ENCODE assay signal across 8 cellular contexts in genomic region chr2:88159955-88160415, GRCh38. TPM values are rescaled to one million over a fixed set of nuclear protein-coding genes. Genes with fewer than 3 reads are reported as not detected.
DNase-seq lines count a peak whose midpoint lies in the region; ATAC-seq and TF ChIP-seq lines count a peak whose summit lies in the region.

No MANE protein-coding gene starts in this region.

- DNase-seq in ACHN (peak; percentile 71), MG63 (peak; percentile 12), SKM-1 (lab: John Stamatoyannopoulos, UW; ENCODE audit: unreplicated experiment) (peak; percentile 88), head of caudate nucleus (peak in 41 of 42 donors; percentile 34 to 90 (median 71)), progenitor cell of endocrine pancreas (ENCODE audit: low spot score, unreplicated experiment) (peak; percentile 49), NCI-H187 treated with DMSO at 0.1 percent for 48 hours (lab: John Stamatoyannopoulos, UW) (no peak)
- DNase-seq in activated naive CD8-positive, alpha-beta T cell treated with anti-CD3 and anti-CD28 coated beads, Interleukin-2, amount 50 U/mL, for 16 hours (ENCODE audit: low read depth, low spot score) = peak; percentile 27

- no peak overlapping the region for H3K4me3 ChIP-seq in MG63

- H3K27me3 ChIP-seq in MG63 = no peaks in the 10 kb centered on the region

- no peaks in the 10 kb centered on the region for H3K9me3 ChIP-seq in MG63

- H3K9me3 Mint-ChIP-seq in progenitor cell of endocrine pancreas (ENCODE audit: low read depth) = no peaks in the 10 kb centered on the region

- H3K4me3 Mint-ChIP-seq in progenitor cell of endocrine pancreas (ENCODE audit: low read depth) = no peak overlapping the region

- no peaks in the 10 kb centered on the region for H3K4me1 Mint-ChIP-seq in progenitor cell of endocrine pancreas (ENCODE audit: low read depth)

- no peaks in the 10 kb centered on the region for H3K36me3 ChIP-seq in MG63

- intact Hi-C loops in head of caudate nucleus (cut with DNase I) = loop anchor here (2.0 kb wide), 1 partner anchor 99 kb away; no protein-coding TSS in a partner anchor

- in situ Hi-C loops in ACHN (cut with HindIII; ENCODE audit: low pct_ligation_motif_present, low pct_unique_long_range_greater_than_20kb, low sequenced_read_pairs) = no loop called here

- ATAC-seq in GM18502 (IDR thresholded peaks at IDR 0.05; ENCODE audit: poor library complexity, unreplicated experiment) = peak; percentile 74

- H3K27me3 Mint-ChIP-seq in progenitor cell of endocrine pancreas = peaks cover 6% of the 10 kb centered on the region

- no peak overlapping the region for H3K27ac Mint-ChIP-seq in progenitor cell of endocrine pancreas

- peak; percentile 84 for TF ChIP-seq CTCF in progenitor cell of endocrine pancreas (IDR thresholded peaks at IDR 0.05; ENCODE audit: unreplicated experiment)

- no peaks in the 10 kb centered on the region for H3K36me3 Mint-ChIP-seq in progenitor cell of endocrine pancreas (ENCODE audit: insufficient read depth)

RNA-seq across cellular contexts. Expression of gene THNSL2, which starts 10.2 kb away (rescaled TPM):
- total RNA-seq in MG63 (2014; rRNA removed; shearing (Covaris generic); ENCODE audit: low replicate concordance) = 5.9 and 20.0 TPM in 2 replicates
- total RNA-seq in progenitor cell of endocrine pancreas = 13.1 and 14.6 TPM in 2 replicates

RNA-seq across cellular contexts. Expression of gene FABP1, which starts 32.1 kb away (rescaled TPM):
- total RNA-seq in MG63 (2014; rRNA removed; shearing (Covaris generic); ENCODE audit: low replicate concordance) = not detected in 2 replicates
- total RNA-seq in progenitor cell of endocrine pancreas = 4.5 and 6.6 TPM in 2 replicates
